ENCODE assay signal across 18 cellular contexts in the genomic region with DNA sequence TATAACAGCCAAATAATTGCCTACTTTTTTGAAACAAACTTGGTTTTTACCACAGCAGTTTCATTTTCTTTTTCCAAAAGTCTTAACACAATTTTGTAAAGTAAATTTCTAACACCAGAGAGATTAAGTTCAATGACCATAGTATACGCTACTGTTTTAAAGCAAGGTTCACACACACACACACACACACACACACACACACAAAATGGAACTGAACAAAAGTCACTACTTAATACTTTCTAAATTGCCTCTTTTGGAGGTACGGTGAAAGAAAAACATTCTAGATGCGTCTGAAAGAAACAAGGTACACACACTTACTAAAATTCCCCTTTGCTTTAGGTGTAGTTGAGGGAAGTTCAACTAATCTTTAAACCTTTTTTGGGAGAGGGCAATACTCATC. TPM values are rescaled to one million over a fixed set of nuclear protein-coding genes. Genes with fewer than 3 reads are reported as not detected.
DNase-seq lines count a peak whose midpoint lies in the region; ATAC-seq lines count a peak whose summit lies in the region.
"Had no signal": no experiment of that assay in that cellular context is flagged by ENCODE, and none has a peak within 500 bp of the region (broad histone marks: within the 10 kb centered on the region; RNA-seq: fewer than 3 reads in every experiment).

No MANE protein-coding gene starts in this region.

- peak overlapping the region; percentile 41 for H3K4me3 Mint-ChIP-seq in activated T-cell treated with anti-CD3 and anti-CD28 coated beads, Interleukin-2, amount 50 U/mL, for 4 hours
- peak overlapping the region; percentile 69 for H3K4me3 Mint-ChIP-seq in activated T-helper 17 cell treated with anti-CD3 and anti-CD28 coated beads, Interleukin-2, amount 50 U/mL, for 72 hours
- peak overlapping the region; percentile 57 for H3K4me3 Mint-ChIP-seq in stimulated activated effector memory CD8-positive, alpha-beta T cell treated with anti-CD3 and anti-CD28 coated beads, Interleukin-12 subunit alpha, Interleukin-12 subunit beta, amount 100 ng/mL, for 72 hours
- H3K4me3 Mint-ChIP-seq: endodermal cell, GM23338 had no signal

- no peaks in the 10 kb centered on the region for H3K9me3 Mint-ChIP-seq in activated T-cell treated with anti-CD3 and anti-CD28 coated beads, Interleukin-2, amount 50 U/mL, for 4 hours
- H3K9me3 Mint-ChIP-seq in activated T-helper 17 cell treated with anti-CD3 and anti-CD28 coated beads, Interleukin-2, amount 50 U/mL, for 72 hours: no peaks in the 10 kb centered on the region
- no peaks in the 10 kb centered on the region for H3K9me3 Mint-ChIP-seq in stimulated activated effector memory CD8-positive, alpha-beta T cell treated with anti-CD3 and anti-CD28 coated beads, Interleukin-12 subunit alpha, Interleukin-12 subunit beta, amount 100 ng/mL, for 72 hours

- H3K79me2 ChIP-seq in Karpas-422 (ENCODE audit: low read length): peaks cover 17% of the 10 kb centered on the region

- H3K27ac ChIP-seq in Karpas-422 (ENCODE audit: low read length): peak overlapping the region; percentile 27
- H3K27ac ChIP-seq: tibial nerve had no signal

- no peaks in the 10 kb centered on the region for H3K27me3 ChIP-seq in Karpas-422 (ENCODE audit: low read length)
- no peaks in the 10 kb centered on the region for H3K27me3 ChIP-seq in MG63
- H3K27me3 ChIP-seq: tibial nerve had no signal

- no peak overlapping the region for H3K9ac ChIP-seq in Karpas-422 (ENCODE audit: low read length)

- H2AFZ ChIP-seq in Karpas-422 (ENCODE audit: low read length): no peak overlapping the region
- H2AFZ ChIP-seq: GM23338 had no signal

- H3K4me3 ChIP-seq in Karpas-422 (ENCODE audit: low read length) (no peak overlapping the region), MG63 (no peak overlapping the region)
- H3K4me3 ChIP-seq: GM23338, tibial nerve had no signal

- peaks cover 54% of the 10 kb centered on the region for H3K36me3 ChIP-seq in Karpas-422 (ENCODE audit: insufficient read depth, low read length)
- peaks cover 14% of the 10 kb centered on the region for H3K36me3 ChIP-seq in MG63

- H3K27me3 Mint-ChIP-seq in activated T-cell treated with anti-CD3 and anti-CD28 coated beads, Interleukin-2, amount 50 U/mL, for 4 hours (ENCODE audit: low read depth): no peaks in the 10 kb centered on the region
- H3K27me3 Mint-ChIP-seq in activated T-helper 17 cell treated with anti-CD3 and anti-CD28 coated beads, Interleukin-2, amount 50 U/mL, for 72 hours: no peaks in the 10 kb centered on the region

- no peak for ATAC-seq in activated T-cell treated with anti-CD3 and anti-CD28 coated beads, Interleukin-2, amount 50 U/mL, for 4 hours
- no peak for ATAC-seq in activated T-helper 17 cell treated with anti-CD3 and anti-CD28 coated beads, Interleukin-2, amount 50 U/mL, for 72 hours (replicated peaks)
- no peak for ATAC-seq in stimulated activated effector memory CD8-positive, alpha-beta T cell treated with anti-CD3 and anti-CD28 coated beads, Interleukin-12 subunit alpha, Interleukin-12 subunit beta, amount 100 ng/mL, for 72 hours
- no peak for ATAC-seq in HG02798 (IDR thresholded peaks at IDR 0.05; ENCODE audit: poor library complexity, unreplicated experiment)
- ATAC-seq in GM21360 (IDR thresholded peaks at IDR 0.05; ENCODE audit: unreplicated experiment): no peak
- ATAC-seq: GM23338 had no signal

- no peaks in the 10 kb centered on the region for H4K20me1 ChIP-seq in Karpas-422 (ENCODE audit: insufficient read depth, low read depth, low read length)

- no peak for DNase-seq in activated T-cell treated with anti-CD3 and anti-CD28 coated beads, Interleukin-2, amount 50 U/mL, for 4 hours
- DNase-seq in activated T-cell treated with anti-CD3 and anti-CD28 coated beads for 4 hours: no peak
- DNase-seq in Karpas-422: no peak
- DNase-seq in stimulated activated effector memory CD8-positive, alpha-beta T cell treated with anti-CD3 and anti-CD28 coated beads, Interleukin-12 subunit alpha, Interleukin-12 subunit beta, amount 100 ng/mL, for 72 hours (ENCODE audit: low spot score in 2 of 2): no peak
- no peak for DNase-seq in MG63
- DNase-seq: activated CD4-positive, CD25-positive, alpha-beta regulatory T cell treated with anti-CD3 and anti-CD28 coated beads, Interleukin-2, amount 50 U/mL, for 72 hours; aorta; endodermal cell; NCI-H1048; NCI-H2107; NCI-H526; occipital lobe; SHP77 treated with DMSO at 0.1 percent for 48 hours had no signal

- H3K4me2 ChIP-seq in Karpas-422 (ENCODE audit: low read depth, low read length, poor library complexity, severe bottlenecking): no peak overlapping the region
- H3K4me2 ChIP-seq: GM23338 had no signal

- H3K36me3 Mint-ChIP-seq in activated T-cell treated with anti-CD3 and anti-CD28 coated beads, Interleukin-2, amount 50 U/mL, for 4 hours (ENCODE audit: insufficient read depth): peaks cover 37% of the 10 kb centered on the region
- peaks cover 64% of the 10 kb centered on the region for H3K36me3 Mint-ChIP-seq in activated T-helper 17 cell treated with anti-CD3 and anti-CD28 coated beads, Interleukin-2, amount 50 U/mL, for 72 hours (ENCODE audit: low read depth)
- peaks cover 63% of the 10 kb centered on the region for H3K36me3 Mint-ChIP-seq in stimulated activated effector memory CD8-positive, alpha-beta T cell treated with anti-CD3 and anti-CD28 coated beads, Interleukin-12 subunit alpha, Interleukin-12 subunit beta, amount 100 ng/mL, for 72 hours

- H3K4me1 ChIP-seq in Karpas-422 (ENCODE audit: low read length): peaks cover 60% of the 10 kb centered on the region

- H3K9me2 ChIP-seq in Karpas-422 (replicated peaks; ENCODE audit: insufficient read depth, low read length): no peaks in the 10 kb centered on the region

- peaks cover 87% of the 10 kb centered on the region for H3K4me1 Mint-ChIP-seq in activated T-cell treated with anti-CD3 and anti-CD28 coated beads, Interleukin-2, amount 50 U/mL, for 4 hours (ENCODE audit: low read depth)
- H3K4me1 Mint-ChIP-seq in activated T-helper 17 cell treated with anti-CD3 and anti-CD28 coated beads, Interleukin-2, amount 50 U/mL, for 72 hours: peaks cover 44% of the 10 kb centered on the region
- peaks cover 56% of the 10 kb centered on the region for H3K4me1 Mint-ChIP-seq in stimulated activated effector memory CD8-positive, alpha-beta T cell treated with anti-CD3 and anti-CD28 coated beads, Interleukin-12 subunit alpha, Interleukin-12 subunit beta, amount 100 ng/mL, for 72 hours
- H3K4me1 Mint-ChIP-seq: endodermal cell, GM23338 had no signal

- H3K27ac Mint-ChIP-seq in activated T-helper 17 cell treated with anti-CD3 and anti-CD28 coated beads, Interleukin-2, amount 50 U/mL, for 72 hours: no peak overlapping the region
- H3K27ac Mint-ChIP-seq in stimulated activated effector memory CD8-positive, alpha-beta T cell treated with anti-CD3 and anti-CD28 coated beads, Interleukin-12 subunit alpha, Interleukin-12 subunit beta, amount 100 ng/mL, for 72 hours: peak overlapping the region; percentile 89
- H3K27ac Mint-ChIP-seq: endodermal cell, GM23338 had no signal

- H3K9me3 ChIP-seq in Karpas-422 (ENCODE audit: low read length) (no peaks in the 10 kb centered on the region), MG63 (no peaks in the 10 kb centered on the region)
- H3K9me3 ChIP-seq: tibial nerve had no signal

RNA-seq across cellular contexts. Expression of a gene that starts 30.1 kb away (rescaled TPM):
- total RNA-seq in activated T-cell treated with anti-CD3 and anti-CD28 coated beads, Interleukin-2, amount 50 U/mL, for 4 hours: 10 to 100 TPM; 32.6 to 38.7 (median 34.7) TPM
- 31.6 and 37.4 TPM in 2 replicates for total RNA-seq in Karpas-422 (2014; rRNA removed; shearing (Covaris generic); ENCODE audit: low replicate concordance)
- total RNA-seq in activated T-helper 17 cell treated with anti-CD3 and anti-CD28 coated beads, Interleukin-2, amount 50 U/mL, for 72 hours: 10 to 100 TPM; 23.2 to 26.1 TPM
- total RNA-seq in MG63 (2014; rRNA removed; shearing (Covaris generic); ENCODE audit: low replicate concordance): 1.7 and 2.7 TPM in 2 replicates
